25 cellular contexts compared by ENCODE assay signal in genomic region chr10:11672836-11673235, GRCh38.
"Had no signal": no experiment of that assay in that cellular context is flagged by ENCODE, and none has a peak within 500 bp of the region (broad histone marks: within the 10 kb centered on the region; RNA-seq: fewer than 3 reads in every experiment).

No MANE protein-coding gene starts in this region.

- H3K4me1 ChIP-seq: colonic mucosa, gastrocnemius medialis, parathyroid adenoma, upper lobe of left lung had no signal

- H3K27ac ChIP-seq: colonic mucosa, esophagus squamous epithelium, gastrocnemius medialis, parathyroid adenoma, thoracic aorta, upper lobe of left lung had no signal

- H3K4me2 ChIP-seq: smooth muscle cell had no signal

- DNase-seq: activated CD4-positive, alpha-beta T cell treated with anti-CD3 and anti-CD28 coated beads for 4 hours; activated CD4-positive, alpha-beta T cell treated with anti-CD3 and anti-CD28 coated beads, Interleukin-2, amount 50 U/mL, for 48 hours; activated CD4-positive, CD25-positive, alpha-beta regulatory T cell; activated CD8-positive, alpha-beta memory T cell treated with anti-CD3 and anti-CD28 coated beads, Interleukin-2, amount 50 U/mL, for 48 hours; activated naive CD4-positive, alpha-beta T cell treated with Interleukin-2 at 50 U/mL for 16 hours; activated naive CD8-positive, alpha-beta T cell treated with anti-CD3 and anti-CD28 coated beads, Interleukin-2, amount 10 ng/mL, durations not matched to agents 7 days and 5 days; activated T-cell treated with anti-CD3 and anti-CD28 coated beads, Interleukin-2, amount 50 U/mL, for 48 hours; amniotic stem cell; colonic mucosa; esophagus squamous epithelium; gastrocnemius medialis; hippocampal formation; left ventricle myocardium superior; mammary epithelial cell; nephron progenitor cell; nucleus accumbens; stimulated activated CD4-positive, alpha-beta T cell treated with anti-CD3 and anti-CD28 coated beads, Interleukin-2, amount 100 ng/mL, for 48 hours; stimulated activated CD8-positive, alpha-beta memory T cell treated with anti-CD3 and anti-CD28 coated beads, Interleukin-4, amount 100 ng/mL, for 48 hours; stimulated activated naive CD4-positive, alpha-beta T cell; T1000; upper lobe of left lung had no signal

- H3K27ac Mint-ChIP-seq: activated naive CD8-positive, alpha-beta T cell treated with anti-CD3 and anti-CD28 coated beads, Interleukin-2, amount 10 ng/mL, durations not matched to agents 7 days and 5 days; T-helper 1 cell treated with Interleukin-12 subunit alpha and Interleukin-12 subunit beta and Interleukin-4 antibody, amounts not matched to agents 30 μg/mL and 1 μg/mL, for 36 hours had no signal

- H3K9ac ChIP-seq: parathyroid adenoma had no signal

- H3K4me3 ChIP-seq: colonic mucosa, esophagus squamous epithelium, gastrocnemius medialis, smooth muscle cell, thoracic aorta, upper lobe of left lung had no signal

- H3K36me3 ChIP-seq: colonic mucosa, esophagus squamous epithelium, gastrocnemius medialis, thoracic aorta, upper lobe of left lung had no signal

- ATAC-seq: left ventricle myocardium superior had no signal

- H3K79me2 ChIP-seq: parathyroid adenoma had no signal

- H2AFZ ChIP-seq: parathyroid adenoma had no signal

- H3K27me3 ChIP-seq: colonic mucosa, upper lobe of left lung had no signal

- H3K9me3 ChIP-seq: colonic mucosa, esophagus squamous epithelium, gastrocnemius medialis, thoracic aorta, upper lobe of left lung had no signal

- H3K4me3 Mint-ChIP-seq: activated naive CD8-positive, alpha-beta T cell treated with anti-CD3 and anti-CD28 coated beads, Interleukin-2, amount 10 ng/mL, durations not matched to agents 7 days and 5 days; nephron progenitor cell; T-helper 1 cell treated with Interleukin-12 subunit alpha and Interleukin-12 subunit beta and Interleukin-4 antibody, amounts not matched to agents 30 μg/mL and 1 μg/mL, for 36 hours had no signal

- H3K9me3 Mint-ChIP-seq: T-helper 1 cell treated with Interleukin-12 subunit alpha and Interleukin-12 subunit beta and Interleukin-4 antibody, amounts not matched to agents 30 μg/mL and 1 μg/mL, for 36 hours had no signal
